Comparison of ENCODE assay signal across 19 cellular contexts in genomic region chr5:75623846-75624245, GRCh38. TPM values are rescaled to one million over a fixed set of nuclear protein-coding genes. Genes with fewer than 3 reads are reported as not detected.
DNase-seq lines count a peak whose midpoint lies in the region; ATAC-seq and TF ChIP-seq lines count a peak whose summit lies in the region.
"Had no signal": no experiment of that assay in that cellular context is flagged by ENCODE, and none has a peak within 500 bp of the region (broad histone marks: within the 10 kb centered on the region; RNA-seq: fewer than 3 reads in every experiment).

No MANE protein-coding gene starts in this region.

- 0 out of 2 replicates have a peak overlapping the region, but pooled peaks have one; percentile 46 for H3K4ac ChIP-seq in IMR-90 (ENCODE audit: low read depth, low read length)

- DNase-seq in IMR-90 (peak; percentile 41), foreskin keratinocyte (peak in 1 of 2 donors; percentile 29), renal cortical epithelial cell (ENCODE audit: low read depth) (peak; percentile 41)
- DNase-seq in activated T-cell treated with anti-CD3 and anti-CD28 coated beads, Interleukin-2, amount 50 U/mL, for 48 hours: no peak
- DNase-seq in central memory CD4-positive, alpha-beta T cell: no peak
- DNase-seq: activated CD4-positive, alpha-beta memory T cell treated with anti-CD3 and anti-CD28 coated beads for 36 hours; activated naive CD8-positive, alpha-beta T cell treated with anti-CD3 and anti-CD28 coated beads, Interleukin-2, amount 10 ng/mL, durations not matched to agents 7 days and 5 days; AML-193; caudate nucleus; endodermal cell; midbrain; MV-4-11; NCI-H2029 treated with DMSO at 0.1 percent for 48 hours; NCI-H524; stimulated activated CD4-positive, alpha-beta T cell treated with anti-CD3 and anti-CD28 coated beads, Interleukin-4, amount 100 ng/mL, for 1 hour had no signal

- no peaks in the 10 kb centered on the region for H3K79me1 ChIP-seq in IMR-90 (ENCODE audit: low read depth in 1 of 2, low read length in 2 of 2)

- peak overlapping the region in 1 of 2 experiments; percentile 67; a peak in 1 of 4 replicates for H4K8ac ChIP-seq in IMR-90 (ENCODE audit: low read depth in 2 of 2, low read length in 2 of 2)

- no peaks in the 10 kb centered on the region for H4K20me1 ChIP-seq in IMR-90 (ENCODE audit: insufficient read depth, low read length)

- H3K56ac ChIP-seq in IMR-90 (ENCODE audit: extremely low read depth, insufficient read depth, low read length): no peak overlapping the region; the same call in 1 of the 2 replicates

- no peaks in the 10 kb centered on the region for H3K27me3 ChIP-seq in IMR-90 (ENCODE audit: control insufficient read depth, insufficient read depth, low read length)
- H3K27me3 ChIP-seq in foreskin keratinocyte: no peaks in the 10 kb centered on the region

- no peak overlapping the region; the same call in 1 of the 2 replicates for H3K18ac ChIP-seq in IMR-90 (ENCODE audit: low read depth, low read length)

- H3K9me3 ChIP-seq in IMR-90 (ENCODE audit: control insufficient read depth, insufficient read depth, low read length): no peaks in the 10 kb centered on the region

- H3K23ac ChIP-seq in IMR-90 (ENCODE audit: low read depth, low read length): peak overlapping the region; percentile 4

- H3K4me3 ChIP-seq in IMR-90 (ENCODE audit: insufficient read depth, low read depth, low read length): no peak overlapping the region

- no peak overlapping the region for H3K4me2 ChIP-seq in IMR-90 (ENCODE audit: low read depth, low read length)

- dilution Hi-C loops in IMR-90 (cut with HindIII; ENCODE audit: low sequenced_read_pairs, unreplicated experiment): no loop called here

- no peak overlapping the region for H3K14ac ChIP-seq in IMR-90 (replicated peaks; ENCODE audit: low read depth, low read length)

- H3K4me1 ChIP-seq in IMR-90 (ENCODE audit: control insufficient read depth, insufficient read depth, low read length) (peaks cover 2% of the 10 kb centered on the region; the same call in 1 of the 2 replicates), foreskin keratinocyte (peaks cover 25% of the 10 kb centered on the region)

- H3K27ac ChIP-seq in IMR-90 (ENCODE audit: insufficient read depth, low read length) (no peak overlapping the region), VCaP (peak overlapping the region; percentile 30), foreskin keratinocyte (peak overlapping the region; percentile 15)

- no TSS peak for BruUV-seq in IMR-90 (replicated peaks; lab: Mats Ljungman, UMichigan)

- POLR2A ChIA-PET in IMR-90 (lab: Charles Lee; ENCODE audit: unreplicated experiment): no interaction called here

- in situ Hi-C loops in IMR-90 (cut with MboI; ENCODE audit: low sequenced_read_pairs): no loop called here

- H2BK5ac ChIP-seq in IMR-90 (ENCODE audit: low read depth, low read length, poor library complexity, severe bottlenecking): no peak overlapping the region

- CTCF ChIA-PET in IMR-90 (lab: Yijun Ruan, JAX): no interaction called here

- TF ChIP-seq POLR2A in IMR-90 (IDR thresholded peaks at IDR 0.05; ENCODE audit: low read depth, low read length): no peak

- H3K9me1 ChIP-seq in IMR-90 (ENCODE audit: insufficient read depth, low read length): peaks cover 2% of the 10 kb centered on the region; the same call in 1 of the 2 replicates

- no peak overlapping the region for H2AFZ ChIP-seq in IMR-90 (replicated peaks; ENCODE audit: low read length, poor library complexity)

- no peak overlapping the region for H2AK5ac ChIP-seq in IMR-90 (ENCODE audit: low read depth, low read length)

- H2BK15ac ChIP-seq in IMR-90 (ENCODE audit: low read depth, low read length): 0 out of 3 replicates have a peak overlapping the region, but pooled peaks have one; percentile 14

- H2AK9ac ChIP-seq in IMR-90 (replicated peaks; ENCODE audit: low read depth, low read length, poor library complexity): no peak overlapping the region

- no peak for TF ChIP-seq RAD21 in IMR-90 (IDR thresholded peaks at IDR 0.05; ENCODE audit: low read length)

- H2BK20ac ChIP-seq in IMR-90 (ENCODE audit: low read depth, low read length): peak overlapping the region; percentile 39

- intact Hi-C loops in IMR-90 (cut with micrococcal nuclease): no loop called here

- H4K91ac ChIP-seq in IMR-90 (ENCODE audit: insufficient read depth, low read depth, low read length): peak overlapping the region; percentile 10; the same call in 1 of the 2 replicates

- H3K36me3 ChIP-seq in IMR-90 (ENCODE audit: control insufficient read depth, insufficient read depth, low read length): no peaks in the 10 kb centered on the region

- no peak overlapping the region for H4K5ac ChIP-seq in IMR-90 (ENCODE audit: low read depth, low read length)

- peak overlapping the region; percentile 23; the same call in 1 of the 2 replicates for H3K9ac ChIP-seq in IMR-90 (ENCODE audit: low read depth, low read length)

- ATAC-seq in IMR-90 (ENCODE audit: low read depth) (peak; percentile 84), foreskin keratinocyte (no peak), GM21390 (IDR thresholded peaks at IDR 0.05; ENCODE audit: unreplicated experiment) (no peak), GM18858 (IDR thresholded peaks at IDR 0.05; ENCODE audit: unreplicated experiment) (no peak)
- ATAC-seq: sciatic nerve had no signal

- TF ChIP-seq CTCF in IMR-90 (conservative IDR thresholded peaks at IDR 0.05; ENCODE audit: low read depth, low read length) (no peak), VCaP (conservative IDR thresholded peaks at IDR 0.05) (no peak), foreskin keratinocyte (conservative IDR thresholded peaks at IDR 0.05) (no peak)

- H2BK120ac ChIP-seq in IMR-90 (ENCODE audit: low read depth, low read length): peak overlapping the region; percentile 60; the same call in 1 of the 2 replicates

TF ChIP-seq in IMR-90, 13 proteins besides CTCF, POLR2A, EP300 and RAD21:
- TF ChIP-seq, protein P1, sequence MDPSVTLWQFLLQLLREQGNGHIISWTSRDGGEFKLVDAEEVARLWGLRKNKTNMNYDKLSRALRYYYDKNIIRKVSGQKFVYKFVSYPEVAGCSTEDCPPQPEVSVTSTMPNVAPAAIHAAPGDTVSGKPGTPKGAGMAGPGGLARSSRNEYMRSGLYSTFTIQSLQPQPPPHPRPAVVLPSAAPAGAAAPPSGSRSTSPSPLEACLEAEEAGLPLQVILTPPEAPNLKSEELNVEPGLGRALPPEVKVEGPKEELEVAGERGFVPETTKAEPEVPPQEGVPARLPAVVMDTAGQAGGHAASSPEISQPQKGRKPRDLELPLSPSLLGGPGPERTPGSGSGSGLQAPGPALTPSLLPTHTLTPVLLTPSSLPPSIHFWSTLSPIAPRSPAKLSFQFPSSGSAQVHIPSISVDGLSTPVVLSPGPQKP (IDR thresholded peaks at IDR 0.05; ENCODE audit: borderline replicate concordance, low read depth, low read length): no peak
- TF ChIP-seq, protein P2, sequence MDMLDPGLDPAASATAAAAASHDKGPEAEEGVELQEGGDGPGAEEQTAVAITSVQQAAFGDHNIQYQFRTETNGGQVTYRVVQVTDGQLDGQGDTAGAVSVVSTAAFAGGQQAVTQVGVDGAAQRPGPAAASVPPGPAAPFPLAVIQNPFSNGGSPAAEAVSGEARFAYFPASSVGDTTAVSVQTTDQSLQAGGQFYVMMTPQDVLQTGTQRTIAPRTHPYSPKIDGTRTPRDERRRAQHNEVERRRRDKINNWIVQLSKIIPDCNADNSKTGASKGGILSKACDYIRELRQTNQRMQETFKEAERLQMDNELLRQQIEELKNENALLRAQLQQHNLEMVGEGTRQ (IDR thresholded peaks at IDR 0.05; ENCODE audit: low read depth, low read length): no peak
- TF ChIP-seq RCOR1 (IDR thresholded peaks at IDR 0.05; ENCODE audit: insufficient replicate concordance, low read length) (no peak), CHD1 (IDR thresholded peaks at IDR 0.05; ENCODE audit: low read depth, low read length) (no peak), CEBPB (IDR thresholded peaks at IDR 0.05; ENCODE audit: low read depth, low read length) (no peak), MAFK (IDR thresholded peaks at IDR 0.05; ENCODE audit: low read depth, low read length) (no peak), MAZ (IDR thresholded peaks at IDR 0.05; ENCODE audit: borderline replicate concordance, low read depth, low read length) (no peak), NFE2L2 (IDR thresholded peaks at IDR 0.05; ENCODE audit: low read depth, low read length) (no peak), FOS (IDR thresholded peaks at IDR 0.05; ENCODE audit: low read depth, low read length) (no peak), BHLHE40 (IDR thresholded peaks at IDR 0.05; ENCODE audit: low read depth, low read length) (no peak), RFX5 (IDR thresholded peaks at IDR 0.05; ENCODE audit: low read depth, low read length) (no peak), SMC3 (IDR thresholded peaks at IDR 0.05; ENCODE audit: low read depth, low read length) (no peak), MXI1 (IDR thresholded peaks at IDR 0.05; ENCODE audit: borderline replicate concordance, low read depth, low read length) (no peak)
TF ChIP-seq in IMR-90: peak in this region for 0.

RNA-seq across cellular contexts. Expression of gene ANKDD1B, which starts 12.6 kb away (rescaled TPM):
- 0.28 TPM in 1 of 2 replicates, not detected in the other for total RNA-seq in IMR-90 (2012; rRNA removed)
- polyA plus RNA-seq in IMR-90 (2012; rRNA removed): 0.16 and 0.24 TPM in 2 replicates
- 0.01 TPM in 1 of 2 replicates, not detected in the other for polyA plus RNA-seq in IMR-90 (2012; cell fraction: cytosol; rRNA removed)
- 0.36 and 1.3 TPM in 2 replicates for polyA plus RNA-seq in IMR-90 (2012; cell fraction: nucleus; rRNA removed; ENCODE audit: low replicate concordance)
- 0.07 and 0.10 TPM in 2 replicates for total RNA-seq in foreskin keratinocyte
- polyA plus RNA-seq in foreskin keratinocyte: 0.07 TPM in 2 replicates
- total RNA-seq in renal cortical epithelial cell: 2.8 and 3.3 TPM in 2 replicates
- total RNA-seq: activated CD4-positive, alpha-beta memory T cell treated with anti-CD3 and anti-CD28 coated beads for 36 hours had no signal

Comparison
In these comparisons a context has a peak if more than half of its experiments do, and no peak if none do; other contexts are left out.
1. DNase-seq: peak in IMR-90 (single experiment) and renal cortical epithelial cell (single experiment); none in activated T-cell treated with anti-CD3 and anti-CD28 coated beads, Interleukin-2, amount 50 U/mL, for 48 hours (0 of 2) and central memory CD4-positive, alpha-beta T cell (single experiment).